28 cellular contexts compared by ENCODE assay signal in the genomic region with DNA sequence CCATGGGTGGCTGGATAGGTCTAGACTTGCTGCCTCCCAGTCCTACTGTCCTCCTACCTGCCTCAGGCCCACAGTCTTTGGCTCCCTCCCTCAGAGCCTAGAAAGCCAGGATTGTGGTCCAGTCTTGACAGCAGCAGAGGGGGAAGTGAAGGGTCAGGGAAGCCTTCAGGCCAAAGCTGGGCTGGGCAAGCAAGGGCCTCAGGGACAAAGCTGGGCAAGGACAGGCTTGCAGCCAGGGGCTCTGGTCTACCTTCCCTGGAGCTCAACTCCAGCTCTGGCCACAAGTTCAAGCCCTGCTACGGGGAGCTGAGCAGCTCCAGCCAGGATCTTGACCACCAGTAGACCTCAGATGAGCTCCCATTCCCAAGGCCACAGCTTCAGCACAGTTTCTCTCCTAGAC. TPM values are rescaled to one million over a fixed set of nuclear protein-coding genes. Genes with fewer than 3 reads are reported as not detected.
A peak's percentile ranks its signal among the peaks of the same experiment; 100 is the strongest.
DNase-seq lines count a peak whose midpoint lies in the region; ATAC-seq and TF ChIP-seq lines count a peak whose summit lies in the region.
"Had no signal": no experiment of that assay in that cellular context is flagged by ENCODE, and none has a peak within 500 bp of the region (broad histone marks: within the 10 kb centered on the region; RNA-seq: fewer than 3 reads in every experiment).

No MANE protein-coding gene starts in this region.

- no peaks in the 10 kb centered on the region for H3K4me1 ChIP-seq in sigmoid colon

- ATAC-seq in Right ventricle myocardium inferior = no peak
- ATAC-seq: HCT116, PC-3 had no signal

- no peak overlapping the region for H3K4me3 ChIP-seq in sigmoid colon

- TF ChIP-seq POLR2A in sigmoid colon (IDR thresholded peaks at IDR 0.05) = no peak

- peak; percentile 71 for DNase-seq in cardiac septum (ENCODE audit: low spot score)
- no peak for DNase-seq in Right ventricle myocardium inferior (ENCODE audit: missing footprints)
- peak; percentile 3 for DNase-seq in glutamatergic neuron
- DNase-seq in sigmoid colon = peak; percentile 52
- DNase-seq in osteocyte (ENCODE audit: extremely low spot score, unreplicated experiment) = no peak
- DNase-seq in activated CD4-positive, alpha-beta T cell treated with anti-CD3 and anti-CD28 coated beads, Interleukin-2, amount 10 ng/mL, durations not matched to agents 7 days and 5 days = no peak
- no peak for DNase-seq in immature natural killer cell
- DNase-seq: 8988T; ACHN; BE2C; Calu3; DMS79 treated with DMSO at 0.1 percent for 48 hours; GF-D8; KBM-7; MV-4-11; NCI-H1105; NCI-H1436 treated with DMSO at 0.1 percent for 48 hours; NCI-H187 treated with DMSO at 0.1 percent for 48 hours; NCI-H2171 treated with DMSO at 0.1 percent for 48 hours; NCI-H526; NCI-H82; NK-92 treated with Interleukin-12 subunit alpha and Interleukin-12 subunit beta, amount 100 ng/mL, for 24 hours; PC-3; SHP77 treated with DMSO at 0.1 percent for 48 hours had no signal

- peaks cover 11% of the 10 kb centered on the region for H3K9me3 Mint-ChIP-seq in glutamatergic neuron (ENCODE audit: unreplicated experiment)
- no peaks in the 10 kb centered on the region for H3K9me3 Mint-ChIP-seq in osteocyte (ENCODE audit: unreplicated experiment)
- H3K9me3 Mint-ChIP-seq in activated CD4-positive, alpha-beta T cell treated with anti-CD3 and anti-CD28 coated beads, Interleukin-2, amount 10 ng/mL, durations not matched to agents 7 days and 5 days = no peaks in the 10 kb centered on the region
- H3K9me3 Mint-ChIP-seq in immature natural killer cell = no peaks in the 10 kb centered on the region

- CTCF ChIA-PET in activated CD4-positive, alpha-beta T cell treated with anti-CD3 and anti-CD28 coated beads, Interleukin-2, amount 10 ng/mL, durations not matched to agents 7 days and 5 days (lab: Charles Lee) = no interaction called here

- no peaks in the 10 kb centered on the region for H3K36me3 Mint-ChIP-seq in glutamatergic neuron (ENCODE audit: unreplicated experiment)
- H3K36me3 Mint-ChIP-seq in osteocyte (ENCODE audit: unreplicated experiment) = no peaks in the 10 kb centered on the region
- no peaks in the 10 kb centered on the region for H3K36me3 Mint-ChIP-seq in activated CD4-positive, alpha-beta T cell treated with anti-CD3 and anti-CD28 coated beads, Interleukin-2, amount 10 ng/mL, durations not matched to agents 7 days and 5 days (ENCODE audit: low read depth)
- H3K36me3 Mint-ChIP-seq in immature natural killer cell = no peaks in the 10 kb centered on the region

- no peaks in the 10 kb centered on the region for H3K9me3 ChIP-seq in sigmoid colon
- H3K9me3 ChIP-seq: BE2C had no signal

- H3K36me3 ChIP-seq in sigmoid colon = no peaks in the 10 kb centered on the region
- H3K36me3 ChIP-seq: BE2C had no signal

- H3K4me3 Mint-ChIP-seq in glutamatergic neuron (ENCODE audit: unreplicated experiment) = no peak overlapping the region
- H3K4me3 Mint-ChIP-seq in osteocyte (ENCODE audit: unreplicated experiment) = no peak overlapping the region
- no peak overlapping the region for H3K4me3 Mint-ChIP-seq in activated CD4-positive, alpha-beta T cell treated with anti-CD3 and anti-CD28 coated beads, Interleukin-2, amount 10 ng/mL, durations not matched to agents 7 days and 5 days
- H3K4me3 Mint-ChIP-seq in immature natural killer cell = no peak overlapping the region

- H3K27me3 ChIP-seq in sigmoid colon = peaks cover 0 to 6% (median 0%) of the 10 kb centered on the region in 3 donors
- H3K27me3 ChIP-seq: BE2C had no signal

- TF ChIP-seq CTCF in glutamatergic neuron (IDR thresholded peaks at IDR 0.05; ENCODE audit: partially characterized antibody, unreplicated experiment) = no peak
- no peak for TF ChIP-seq CTCF in sigmoid colon (IDR thresholded peaks at IDR 0.05)
- no peak for TF ChIP-seq CTCF in osteocyte (IDR thresholded peaks at IDR 0.05)

- WGBS in sigmoid colon, 2 donors = 91 to 97% methylated on average over 1 of the region's 1 CpG

- H3K27ac Mint-ChIP-seq in glutamatergic neuron (ENCODE audit: unreplicated experiment) (no peak overlapping the region), osteocyte (ENCODE audit: unreplicated experiment) (no peak overlapping the region), immature natural killer cell (no peak overlapping the region)
- H3K27ac Mint-ChIP-seq in activated CD4-positive, alpha-beta T cell treated with anti-CD3 and anti-CD28 coated beads, Interleukin-2, amount 10 ng/mL, durations not matched to agents 7 days and 5 days = no peak overlapping the region

- intact Hi-C loops in cardiac septum (cut with DNase I) = no loop called here
- intact Hi-C loops in Right ventricle myocardium inferior (cut with DNase I) = no loop called here
- intact Hi-C loops in sigmoid colon (cut with DNase I) = no loop called here

- H3K4me1 Mint-ChIP-seq in glutamatergic neuron (ENCODE audit: low read depth, unreplicated experiment) (peaks cover 35% of the 10 kb centered on the region), osteocyte (ENCODE audit: unreplicated experiment) (no peaks in the 10 kb centered on the region), immature natural killer cell (no peaks in the 10 kb centered on the region)
- H3K4me1 Mint-ChIP-seq in activated CD4-positive, alpha-beta T cell treated with anti-CD3 and anti-CD28 coated beads, Interleukin-2, amount 10 ng/mL, durations not matched to agents 7 days and 5 days = no peaks in the 10 kb centered on the region

- H3K27ac ChIP-seq in sigmoid colon = no peak overlapping the region

- H3K27me3 Mint-ChIP-seq in glutamatergic neuron (ENCODE audit: unreplicated experiment) (peaks cover 6% of the 10 kb centered on the region), osteocyte (ENCODE audit: unreplicated experiment) (peaks cover 40% of the 10 kb centered on the region), immature natural killer cell (ENCODE audit: low read depth in 3 of 3) (peaks cover 0 to 7% (median 5%) of the 10 kb centered on the region in 3 donors)
- H3K27me3 Mint-ChIP-seq in activated CD4-positive, alpha-beta T cell treated with anti-CD3 and anti-CD28 coated beads, Interleukin-2, amount 10 ng/mL, durations not matched to agents 7 days and 5 days = peaks cover 10% of the 10 kb centered on the region

- no peak for TF ChIP-seq EP300 in sigmoid colon (IDR thresholded peaks at IDR 0.05)

- POLR2A ChIA-PET in activated CD4-positive, alpha-beta T cell treated with anti-CD3 and anti-CD28 coated beads, Interleukin-2, amount 10 ng/mL, durations not matched to agents 7 days and 5 days (lab: Charles Lee) = no interaction called here

RNA-seq across cellular contexts. Expression of a gene that starts 14.9 kb away (rescaled TPM):
- total RNA-seq in cardiac septum (0.46 TPM), Right ventricle myocardium inferior (3.6 TPM), glutamatergic neuron (ENCODE audit: unreplicated experiment) (5.7 TPM), sigmoid colon (1 to 10 TPM in 1 of 4 donors, under 1 TPM in 1, not detected in 2; 0.66 to 1.8 TPM), osteocyte (not detected in 2 replicates)
- polyA plus RNA-seq in sigmoid colon (under 1 TPM in 1 of 3 donors, not detected in 2; 0.04 TPM), immature natural killer cell (not detected)
- not detected for total RNA-seq in activated CD4-positive, alpha-beta T cell treated with anti-CD3 and anti-CD28 coated beads, Interleukin-2, amount 10 ng/mL, durations not matched to agents 7 days and 5 days
- total RNA-seq: Calu3, LHCN-M2, MCF 10A, RPMI7951 had no signal

Comparison
In these comparisons a context has a peak if more than half of its experiments do, and no peak if none do; other contexts are left out.
1. DNase-seq: peak in cardiac septum (single experiment), glutamatergic neuron (single experiment) and sigmoid colon (single experiment); none in Right ventricle myocardium inferior (single experiment), osteocyte (single experiment), activated CD4-positive, alpha-beta T cell treated with anti-CD3 and anti-CD28 coated beads, Interleukin-2, amount 10 ng/mL, durations not matched to agents 7 days and 5 days (single experiment) and immature natural killer cell (0 of 3).